8 cellular contexts compared by ENCODE assay signal in the genomic region with DNA sequence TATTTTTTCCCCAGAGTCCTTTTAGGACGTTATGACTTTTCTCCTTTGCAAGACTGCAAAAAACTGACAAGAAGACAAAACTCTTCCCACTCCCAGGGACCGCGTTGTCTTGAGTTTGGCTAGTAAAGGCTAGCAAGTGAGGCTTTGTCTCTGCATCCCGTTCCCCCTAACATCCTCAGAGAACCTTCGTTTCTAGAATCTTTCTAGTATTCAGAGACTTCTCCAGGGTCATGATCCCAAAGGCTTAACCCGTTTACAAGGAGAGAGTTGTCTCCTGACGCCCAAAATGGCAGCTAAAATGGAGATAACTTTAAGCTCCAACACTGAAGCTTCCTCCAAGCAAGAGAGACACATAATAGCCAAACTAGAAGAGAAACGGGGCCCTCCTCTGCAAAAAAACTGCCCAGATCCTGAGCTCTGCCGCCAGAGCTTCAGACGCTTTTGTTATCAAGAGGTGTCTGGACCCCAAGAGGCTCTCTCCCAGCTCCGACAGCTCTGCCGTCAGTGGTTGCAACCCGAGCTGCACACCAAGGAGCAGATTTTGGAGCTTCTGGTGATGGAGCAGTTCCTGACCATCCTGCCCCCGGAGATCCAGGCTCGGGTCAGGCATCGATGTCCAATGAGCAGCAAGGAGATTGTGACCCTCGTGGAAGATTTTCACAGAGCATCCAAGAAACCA. TPM values are rescaled to one million over a fixed set of nuclear protein-coding genes. Genes with fewer than 3 reads are reported as not detected.
DNase-seq lines count a peak whose midpoint lies in the region; ATAC-seq and TF ChIP-seq lines count a peak whose summit lies in the region.

No MANE protein-coding gene starts in this region.

- H3K27ac Mint-ChIP-seq in activated T-cell treated with anti-CD3 and anti-CD28 coated beads, Interleukin-2, amount 50 U/mL, for 24 hours, result peak overlapping the region; percentile 83
- peak overlapping the region in 5 of 6 donors; percentile 39 to 94 (median 85) for H3K27ac Mint-ChIP-seq in naive B cell

- H3K27me3 Mint-ChIP-seq in activated T-cell treated with anti-CD3 and anti-CD28 coated beads, Interleukin-2, amount 50 U/mL, for 24 hours, result no peaks in the 10 kb centered on the region
- no peaks in the 10 kb centered on the region for H3K27me3 Mint-ChIP-seq in naive B cell

- H3K36me3 Mint-ChIP-seq in activated T-cell treated with anti-CD3 and anti-CD28 coated beads, Interleukin-2, amount 50 U/mL, for 24 hours (ENCODE audit: low read depth), result peaks cover 81% of the 10 kb centered on the region
- H3K36me3 Mint-ChIP-seq in naive B cell, result peaks cover 38 to 42% of the 10 kb centered on the region in 2 donors

- CTCF ChIA-PET in OCI-LY7 (lab: Charles Lee; ENCODE audit: unreplicated experiment), result no interaction called here

- intact Hi-C loops in OCI-LY7 (cut with micrococcal nuclease; ENCODE audit: unreplicated experiment), result loop anchor here (2.0 to 5.0 kb wide), 3 partner anchors 53 to 100 kb away; partner anchors contain the start of gene CLUAP1

- H3K36me3 ChIP-seq in OCI-LY7 (ENCODE audit: insufficient read depth, low read length), result peaks cover 59% of the 10 kb centered on the region

- BruUV-seq in OCI-LY7 (replicated peaks; lab: Mats Ljungman, UMichigan), result TSS peak; percentile 69

- no peaks in the 10 kb centered on the region for H3K9me2 ChIP-seq in OCI-LY7 (ENCODE audit: insufficient read depth, low read length)

- peak overlapping the region; percentile 95 for H3K4me3 Mint-ChIP-seq in activated T-cell treated with anti-CD3 and anti-CD28 coated beads, Interleukin-2, amount 50 U/mL, for 24 hours
- H3K4me3 Mint-ChIP-seq in naive B cell, result peak overlapping the region; percentile 87 to 98 (median 94)

- H3K9me3 Mint-ChIP-seq in activated T-cell treated with anti-CD3 and anti-CD28 coated beads, Interleukin-2, amount 50 U/mL, for 24 hours, result peaks cover 43% of the 10 kb centered on the region
- peaks cover 0 to 23% (median 13%) of the 10 kb centered on the region in 7 donors for H3K9me3 Mint-ChIP-seq in naive B cell

- H4K20me1 ChIP-seq in OCI-LY7 (ENCODE audit: insufficient read depth, low read length), result no peaks in the 10 kb centered on the region

- peaks cover 52% of the 10 kb centered on the region for H3K79me2 ChIP-seq in OCI-LY7 (ENCODE audit: insufficient read depth, low read depth, low read length)

- no peaks in the 10 kb centered on the region for H3K9me3 ChIP-seq in OCI-LY7 (ENCODE audit: low read length)

- peaks cover 53% of the 10 kb centered on the region for H3K4me1 Mint-ChIP-seq in activated T-cell treated with anti-CD3 and anti-CD28 coated beads, Interleukin-2, amount 50 U/mL, for 24 hours (ENCODE audit: low read depth)
- peaks cover 31 to 49% (median 31%) of the 10 kb centered on the region in 3 donors for H3K4me1 Mint-ChIP-seq in naive B cell

- peaks cover 36% of the 10 kb centered on the region for H3K4me1 ChIP-seq in OCI-LY7 (ENCODE audit: insufficient read depth, low read length, poor library complexity, severe bottlenecking)

- no peak for DNase-seq in activated T-cell treated with anti-CD3 and anti-CD28 coated beads, Interleukin-2, amount 50 U/mL, for 24 hours
- DNase-seq in activated T-cell treated with anti-CD3 and anti-CD28 coated beads for 4 hours (no peak), OCI-LY7 (ENCODE audit: low spot score) (peak; percentile 23), dermis blood vessel endothelial cell (peak; percentile 20), naive B cell (no peak), SW 1271 (lab: John Stamatoyannopoulos, UW) (no peak)
- DNase-seq in NK-92 treated with Interleukin-12 subunit alpha and Interleukin-12 subunit beta, amount 100 ng/mL, for 24 hours (lab: John Stamatoyannopoulos, UW), result no peak

- H3K4me2 ChIP-seq in OCI-LY7 (ENCODE audit: low read length), result peak overlapping the region; percentile 97

- peak overlapping the region; percentile 58 for H3K27ac ChIP-seq in OCI-LY7 (ENCODE audit: low read depth, low read length, poor library complexity, severe bottlenecking)

- H2AFZ ChIP-seq in OCI-LY7 (ENCODE audit: low read length), result peak overlapping the region; percentile 53

- ATAC-seq in naive B cell (ENCODE audit: low read depth in 2 of 2) (no peak), GM21367 (IDR thresholded peaks at IDR 0.05; ENCODE audit: unreplicated experiment) (no peak)

- H3K4me3 ChIP-seq in OCI-LY7 (ENCODE audit: low read depth, low read length, poor library complexity, severe bottlenecking), result peak overlapping the region; percentile 76

- TF ChIP-seq CTCF in OCI-LY7 (conservative IDR thresholded peaks at IDR 0.05; ENCODE audit: low read length), result no peak

- POLR2A ChIA-PET in OCI-LY7 (lab: Charles Lee), result interaction anchor here (1.1 to 2.0 kb wide), 4 partner anchors 8 to 135 kb away, joined by 3 to 5 read pairs (median 4); partner anchors contain the start of gene ZNF263

RNA-seq across cellular contexts. Expression of gene ZNF174, which starts 0.8 kb away (rescaled TPM):
- 21.1 and 23.3 TPM in 2 replicates for total RNA-seq in OCI-LY7 (2014; rRNA removed; shearing (Covaris generic))
- 20.6 and 21.7 TPM in 2 replicates for total RNA-seq in OCI-LY7 (2022)
- 6.4 and 8.0 TPM in 2 replicates for total RNA-seq in dermis blood vessel endothelial cell
- 10 to 100 TPM in 2 of 6 donors, 1 to 10 TPM in 3, not detected in 1; 6.4 to 14.2 (median 8.9) TPM for polyA plus RNA-seq in naive B cell (ENCODE audit: low read depth in 6 of 6)

RNA-seq across cellular contexts. Expression of gene ZSCAN32, which starts 1.1 kb away (rescaled TPM):
- 19.4 and 22.5 TPM in 2 replicates for total RNA-seq in OCI-LY7 (2014; rRNA removed; shearing (Covaris generic))
- 17.0 and 22.9 TPM in 2 replicates for total RNA-seq in OCI-LY7 (2022)
- total RNA-seq in dermis blood vessel endothelial cell, result 12.4 and 12.6 TPM in 2 replicates
- polyA plus RNA-seq in naive B cell (ENCODE audit: low read depth in 6 of 6), result 10 to 100 TPM; 11.2 to 33.3 (median 14.9) TPM

RNA-seq across cellular contexts. Expression of gene ZNF597, which starts 41.4 kb away (rescaled TPM):
- total RNA-seq in OCI-LY7 (2014; rRNA removed; shearing (Covaris generic)), result 1.2 and 1.9 TPM in 2 replicates
- total RNA-seq in OCI-LY7 (2022), result 1.9 and 2.1 TPM in 2 replicates
- total RNA-seq in dermis blood vessel endothelial cell, result 2.4 and 3.7 TPM in 2 replicates
- 1 to 10 TPM in 5 of 6 donors, under 1 TPM in 1; 0.78 to 3.2 (median 2.3) TPM for polyA plus RNA-seq in naive B cell (ENCODE audit: low read depth in 6 of 6)

RNA-seq across cellular contexts. Expression of gene NAA60, which starts 41.6 kb away (rescaled TPM):
- total RNA-seq in OCI-LY7 (2014; rRNA removed; shearing (Covaris generic)), result 8.5 and 24.8 TPM in 2 replicates
- total RNA-seq in OCI-LY7 (2022), result 40.1 and 51.1 TPM in 2 replicates
- 19.9 and 22.8 TPM in 2 replicates for total RNA-seq in dermis blood vessel endothelial cell
- 10 to 100 TPM; 17.0 to 48.8 (median 31.5) TPM for polyA plus RNA-seq in naive B cell (ENCODE audit: low read depth in 6 of 6)

RNA-seq across cellular contexts. Expression of gene OR2C1, which starts 46.2 kb away (rescaled TPM):
- 0.09 and 0.10 TPM in 2 replicates for total RNA-seq in OCI-LY7 (2014; rRNA removed; shearing (Covaris generic))
- total RNA-seq in OCI-LY7 (2022) (not detected in 2 replicates), dermis blood vessel endothelial cell (not detected in 2 replicates)
- 1 to 10 TPM in 3 of 6 donors, under 1 TPM in 2, not detected in 1; 0.20 to 1.9 (median 1.0) TPM for polyA plus RNA-seq in naive B cell (ENCODE audit: low read depth in 6 of 6)

Comparison
In these comparisons a context has a peak if more than half of its experiments do, and no peak if none do; other contexts are left out.
1. DNase-seq: peak in OCI-LY7 (single experiment) and dermis blood vessel endothelial cell (single experiment); none in activated T-cell treated with anti-CD3 and anti-CD28 coated beads, Interleukin-2, amount 50 U/mL, for 24 hours (single experiment), activated T-cell treated with anti-CD3 and anti-CD28 coated beads for 4 hours (single experiment), naive B cell (single experiment), NK-92 treated with Interleukin-12 subunit alpha and Interleukin-12 subunit beta, amount 100 ng/mL, for 24 hours (single experiment) and SW 1271 (0 of 2).